Comparison of ENCODE assay signal across 1 cellular context in the genomic region with DNA sequence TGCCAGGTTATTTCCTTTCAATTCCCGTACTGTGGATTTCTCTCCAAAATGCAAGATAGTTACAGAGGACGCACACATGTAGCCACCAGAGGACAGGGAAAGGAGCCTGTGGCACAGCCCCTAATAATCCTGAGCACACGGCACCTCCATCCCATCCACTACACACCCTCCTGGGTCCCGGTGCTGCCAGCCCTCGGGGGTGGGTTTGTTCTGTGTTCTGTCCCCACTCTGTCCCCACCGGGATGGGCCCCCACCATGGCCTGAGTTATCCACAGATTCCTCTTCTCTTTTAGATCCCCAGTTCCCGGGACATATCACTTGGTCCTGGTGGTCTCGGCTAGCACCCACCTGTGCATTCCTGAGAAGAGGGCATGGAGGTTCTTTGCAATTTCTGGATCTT.
TF ChIP-seq lines count a peak whose summit lies in the region.

No MANE protein-coding gene starts in this region.

TF ChIP-seq in SK-N-SH, 30 proteins besides CTCF, POLR2A, EP300 and RAD21 (continued from another document):
- TF ChIP-seq NRF1 (IDR thresholded peaks at IDR 0.05; ENCODE audit: low read depth, low read length), result no peak
- TF ChIP-seq, protein P1, sequence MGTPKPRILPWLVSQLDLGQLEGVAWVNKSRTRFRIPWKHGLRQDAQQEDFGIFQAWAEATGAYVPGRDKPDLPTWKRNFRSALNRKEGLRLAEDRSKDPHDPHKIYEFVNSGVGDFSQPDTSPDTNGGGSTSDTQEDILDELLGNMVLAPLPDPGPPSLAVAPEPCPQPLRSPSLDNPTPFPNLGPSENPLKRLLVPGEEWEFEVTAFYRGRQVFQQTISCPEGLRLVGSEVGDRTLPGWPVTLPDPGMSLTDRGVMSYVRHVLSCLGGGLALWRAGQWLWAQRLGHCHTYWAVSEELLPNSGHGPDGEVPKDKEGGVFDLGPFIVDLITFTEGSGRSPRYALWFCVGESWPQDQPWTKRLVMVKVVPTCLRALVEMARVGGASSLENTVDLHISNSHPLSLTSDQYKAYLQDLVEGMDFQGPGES (IDR thresholded peaks at IDR 0.05; ENCODE audit: low read depth, low read length), result no peak
- no peak for TF ChIP-seq CHD2 (IDR thresholded peaks at IDR 0.05; ENCODE audit: low read length, partially characterized antibody)
- TF ChIP-seq RFX5 (IDR thresholded peaks at IDR 0.05; ENCODE audit: low read length), result no peak
- TF ChIP-seq GATA2 (CRISPR knock-in tag; IDR thresholded peaks at IDR 0.05), result no peak
- TF ChIP-seq ZBTB33 (IDR thresholded peaks at IDR 0.05; ENCODE audit: borderline replicate concordance, low read depth), result no peak
- TF ChIP-seq POLR2AphosphoS5 (IDR thresholded peaks at IDR 0.05; ENCODE audit: low read depth, low read length), result no peak
